Comparison of ENCODE assay signal across 9 cellular contexts in genomic region chr16:4733747-4734062, GRCh38. TPM values are rescaled to one million over a fixed set of nuclear protein-coding genes. Genes with fewer than 3 reads are reported as not detected.
DNase-seq lines count a peak whose midpoint lies in the region; ATAC-seq and TF ChIP-seq lines count a peak whose summit lies in the region.
"Had no signal": no experiment of that assay in that cellular context is flagged by ENCODE, and none has a peak within 500 bp of the region (broad histone marks: within the 10 kb centered on the region; RNA-seq: fewer than 3 reads in every experiment).

No MANE protein-coding gene starts in this region.

- TF ChIP-seq CTCF in spleen (IDR thresholded peaks at IDR 0.05 in 8 of 11, conservative IDR thresholded peaks at IDR 0.05 in 3 of 11) = no peak

- intact Hi-C loops in spleen (cut with DNase I; ENCODE audit: low total_unique reads) = no loop called here

- peaks cover 9% of the 10 kb centered on the region for H3K4me1 Mint-ChIP-seq in activated T-helper 17 cell treated with anti-CD3 and anti-CD28 coated beads, Interleukin-2, amount 50 U/mL, for 72 hours

- DNase-seq in hepatic stellate cell (ENCODE audit: low spot score) (peak; percentile 22), spleen (no peak), hippocampal formation (lab: John Stamatoyannopoulos, UW) (no peak), NCI-H187 (lab: John Stamatoyannopoulos, UW) (no peak)

- peaks cover 19% of the 10 kb centered on the region for H3K36me3 Mint-ChIP-seq in activated T-helper 17 cell treated with anti-CD3 and anti-CD28 coated beads, Interleukin-2, amount 50 U/mL, for 72 hours (ENCODE audit: low read depth)

- H3K9me3 Mint-ChIP-seq in activated T-helper 17 cell treated with anti-CD3 and anti-CD28 coated beads, Interleukin-2, amount 50 U/mL, for 72 hours = no peaks in the 10 kb centered on the region

- H3K36me3 ChIP-seq in HUES48 (ENCODE audit: control insufficient read depth, insufficient read depth, low read length) = peaks cover 30% of the 10 kb centered on the region
- peaks cover 0 to 28% (median 9%) of the 10 kb centered on the region in 6 donors for H3K36me3 ChIP-seq in spleen

- TF ChIP-seq POLR2A in spleen (IDR thresholded peaks at IDR 0.05) = no peak

- H3K27me3 Mint-ChIP-seq in activated T-helper 17 cell treated with anti-CD3 and anti-CD28 coated beads, Interleukin-2, amount 50 U/mL, for 72 hours = peaks cover 3% of the 10 kb centered on the region

- ATAC-seq in GM18867 (IDR thresholded peaks at IDR 0.05; ENCODE audit: unreplicated experiment) (peak; percentile 13), GM19324 (IDR thresholded peaks at IDR 0.05; ENCODE audit: low FRiP score, unreplicated experiment) (no peak)
- peak; percentile 4 for ATAC-seq in activated T-helper 17 cell treated with anti-CD3 and anti-CD28 coated beads, Interleukin-2, amount 50 U/mL, for 72 hours (replicated peaks)

- H3K4me1 ChIP-seq in HUES48 (ENCODE audit: control insufficient read depth, insufficient read depth, low read length) = no peaks in the 10 kb centered on the region
- peaks cover 10 to 26% (median 17%) of the 10 kb centered on the region in 6 donors for H3K4me1 ChIP-seq in spleen

- H3K9me3 ChIP-seq in HUES48 (ENCODE audit: control insufficient read depth, insufficient read depth, low read length) = no peaks in the 10 kb centered on the region
- H3K9me3 ChIP-seq in spleen = no peaks in the 10 kb centered on the region

- peak overlapping the region; percentile 67 for H3K9ac ChIP-seq in HUES48 (ENCODE audit: low read depth, low read length)

- peak overlapping the region; percentile 92 for H3K4me3 Mint-ChIP-seq in activated T-helper 17 cell treated with anti-CD3 and anti-CD28 coated beads, Interleukin-2, amount 50 U/mL, for 72 hours

- peak overlapping the region; percentile 89 for H3K4me3 ChIP-seq in HUES48 (ENCODE audit: low read depth, low read length)
- peak overlapping the region; percentile 81 to 100 (median 98) for H3K4me3 ChIP-seq in spleen

- WGBS in spleen, 5 donors = 0 to 3% (median 1%) methylated on average over 8 to 19 of the region's 19 CpGs

- H3K27me3 ChIP-seq in HUES48 (ENCODE audit: control insufficient read depth, insufficient read depth, low read length) (no peaks in the 10 kb centered on the region), spleen (replicated peaks in 1 of 7) (no peaks in the 10 kb centered on the region)

- peak overlapping the region; percentile 90 for H3K27ac ChIP-seq in HUES48 (ENCODE audit: low read depth, low read length)
- peak overlapping the region; percentile 51 to 84 (median 78) for H3K27ac ChIP-seq in spleen

- peak overlapping the region; percentile 89 for H3K27ac Mint-ChIP-seq in activated T-helper 17 cell treated with anti-CD3 and anti-CD28 coated beads, Interleukin-2, amount 50 U/mL, for 72 hours

RNA-seq across cellular contexts. Expression of gene ANKS3, which starts 0.4 kb away (rescaled TPM):
- 10 to 100 TPM; 14.0 to 15.7 TPM for total RNA-seq in activated T-helper 17 cell treated with anti-CD3 and anti-CD28 coated beads, Interleukin-2, amount 50 U/mL, for 72 hours
- total RNA-seq in spleen = 10 to 100 TPM; 12.5 to 27.6 (median 21.8) TPM
- polyA plus RNA-seq in spleen = 10 to 100 TPM; 15.3 to 29.5 (median 26.2) TPM

RNA-seq across cellular contexts. Expression of gene DNAAF8, which starts 0.6 kb away (rescaled TPM):
- not detected for total RNA-seq in activated T-helper 17 cell treated with anti-CD3 and anti-CD28 coated beads, Interleukin-2, amount 50 U/mL, for 72 hours
- 1 to 10 TPM in 1 of 7 donors, under 1 TPM in 3, not detected in 3; 0.57 to 1.2 (median 0.74) TPM for total RNA-seq in spleen
- under 1 TPM; 0.17 to 0.35 (median 0.30) TPM for polyA plus RNA-seq in spleen
- total RNA-seq: T-helper 1 cell treated with Interleukin-12 subunit alpha and Interleukin-12 subunit beta and Interleukin-4 antibody, amounts not matched to agents 30 ng/mL and 1 ng/mL, for 36 hours had no signal

RNA-seq across cellular contexts. Expression of gene ZNF500, which starts 33.3 kb away (rescaled TPM):
- 10 to 100 TPM in 1 of 2 donors, 1 to 10 TPM in 1; 9.7 to 12.5 TPM for total RNA-seq in activated T-helper 17 cell treated with anti-CD3 and anti-CD28 coated beads, Interleukin-2, amount 50 U/mL, for 72 hours
- total RNA-seq in spleen = 10 to 100 TPM; 12.0 to 32.3 (median 22.2) TPM
- 10 to 100 TPM in 1 of 3 donors, 1 to 10 TPM in 2; 2.5 to 19.0 (median 3.5) TPM for polyA plus RNA-seq in spleen

RNA-seq across cellular contexts. Expression of gene NUDT16L1, which starts 40.3 kb away (rescaled TPM):
- total RNA-seq in activated T-helper 17 cell treated with anti-CD3 and anti-CD28 coated beads, Interleukin-2, amount 50 U/mL, for 72 hours = 10 to 100 TPM; 16.8 to 28.7 TPM
- total RNA-seq in spleen = 10 to 100 TPM; 26.2 to 37.4 (median 27.6) TPM
- polyA plus RNA-seq in spleen = 10 to 100 TPM; 29.0 to 47.2 (median 38.8) TPM

RNA-seq across cellular contexts. Expression of gene SEPTIN12, which starts 54.4 kb away (rescaled TPM):
- not detected for total RNA-seq in activated T-helper 17 cell treated with anti-CD3 and anti-CD28 coated beads, Interleukin-2, amount 50 U/mL, for 72 hours
- not detected for total RNA-seq in spleen
- under 1 TPM in 1 of 3 donors, not detected in 2; 0.37 TPM for polyA plus RNA-seq in spleen
- total RNA-seq: T-helper 1 cell treated with Interleukin-12 subunit alpha and Interleukin-12 subunit beta and Interleukin-4 antibody, amounts not matched to agents 30 ng/mL and 1 ng/mL, for 36 hours had no signal
